In genomic region chr22:44752285-44753188, GRCh38 we compare ENCODE assay signal across 8 cellular contexts. TPM values are rescaled to one million over a fixed set of nuclear protein-coding genes. Genes with fewer than 3 reads are reported as not detected.
DNase-seq lines count a peak whose midpoint lies in the region; ATAC-seq and TF ChIP-seq lines count a peak whose summit lies in the region.

Gene ARHGAP8, plus strand, starts transcription at chr22:44752575. Its CDS starts 33,953 bp downstream, at chr22:44786528.

- intact Hi-C loops in testis (cut with DNase I; ENCODE audit: low total_unique reads): no loop called here

- peak; percentile 36 for ATAC-seq in activated CD8-positive, alpha-beta memory T cell treated with anti-CD3 and anti-CD28 coated beads, Interleukin-2, amount 10 ng/mL, durations not matched to agents 7 days and 5 days
- ATAC-seq in activated T-helper 17 cell treated with anti-CD3 and anti-CD28 coated beads, Interleukin-2, amount 50 U/mL, for 72 hours (replicated peaks): peak; percentile 67
- no peak for ATAC-seq in HG03439 (IDR thresholded peaks at IDR 0.05; ENCODE audit: unreplicated experiment)
- ATAC-seq in HG02571 (IDR thresholded peaks at IDR 0.05; ENCODE audit: unreplicated experiment): no peak

- TF ChIP-seq CTCF in testis (IDR thresholded peaks at IDR 0.05): no peak

- no peaks in the 10 kb centered on the region for H3K27me3 ChIP-seq in testis

- CTCF ChIA-PET in activated CD8-positive, alpha-beta memory T cell treated with anti-CD3 and anti-CD28 coated beads, Interleukin-2, amount 10 ng/mL, durations not matched to agents 7 days and 5 days (lab: Charles Lee): no interaction called here

- peaks cover 17% of the 10 kb centered on the region for H3K4me1 ChIP-seq in testis

- H3K27me3 Mint-ChIP-seq in activated CD8-positive, alpha-beta memory T cell treated with anti-CD3 and anti-CD28 coated beads, Interleukin-2, amount 10 ng/mL, durations not matched to agents 7 days and 5 days: peaks cover 59% of the 10 kb centered on the region
- H3K27me3 Mint-ChIP-seq in activated T-helper 17 cell treated with anti-CD3 and anti-CD28 coated beads, Interleukin-2, amount 50 U/mL, for 72 hours: peaks cover 26% of the 10 kb centered on the region

- no peak within 1 kb of the TSS for H3K27ac Mint-ChIP-seq in activated CD8-positive, alpha-beta memory T cell treated with anti-CD3 and anti-CD28 coated beads, Interleukin-2, amount 10 ng/mL, durations not matched to agents 7 days and 5 days
- H3K27ac Mint-ChIP-seq in activated T-helper 17 cell treated with anti-CD3 and anti-CD28 coated beads, Interleukin-2, amount 50 U/mL, for 72 hours: no peak within 1 kb of the TSS

- no peaks in the 10 kb centered on the region for H3K36me3 Mint-ChIP-seq in activated CD8-positive, alpha-beta memory T cell treated with anti-CD3 and anti-CD28 coated beads, Interleukin-2, amount 10 ng/mL, durations not matched to agents 7 days and 5 days
- H3K36me3 Mint-ChIP-seq in activated T-helper 17 cell treated with anti-CD3 and anti-CD28 coated beads, Interleukin-2, amount 50 U/mL, for 72 hours (ENCODE audit: low read depth): no peaks in the 10 kb centered on the region

- no peaks in the 10 kb centered on the region for H3K9me3 Mint-ChIP-seq in activated CD8-positive, alpha-beta memory T cell treated with anti-CD3 and anti-CD28 coated beads, Interleukin-2, amount 10 ng/mL, durations not matched to agents 7 days and 5 days (ENCODE audit: low read depth)
- no peaks in the 10 kb centered on the region for H3K9me3 Mint-ChIP-seq in activated T-helper 17 cell treated with anti-CD3 and anti-CD28 coated beads, Interleukin-2, amount 50 U/mL, for 72 hours

- no peak for DNase-seq in activated CD8-positive, alpha-beta memory T cell treated with anti-CD3 and anti-CD28 coated beads, Interleukin-2, amount 10 ng/mL, durations not matched to agents 7 days and 5 days
- no peak for DNase-seq in activated CD8-positive, alpha-beta memory T cell treated with anti-CD3 and anti-CD28 coated beads, Interleukin-2, amount 50 U/mL, for 48 hours
- DNase-seq in islet precursor cell: peak; percentile 83
- DNase-seq in testis: no peak
- no peak for DNase-seq in HK-2 (ENCODE audit: unreplicated experiment)

- H3K27ac ChIP-seq in testis: no peak within 1 kb of the TSS

- H3K4me3 Mint-ChIP-seq in activated CD8-positive, alpha-beta memory T cell treated with anti-CD3 and anti-CD28 coated beads, Interleukin-2, amount 10 ng/mL, durations not matched to agents 7 days and 5 days: no peak within 1 kb of the TSS
- H3K4me3 Mint-ChIP-seq in activated T-helper 17 cell treated with anti-CD3 and anti-CD28 coated beads, Interleukin-2, amount 50 U/mL, for 72 hours: peak within 1 kb of the TSS; percentile 64

- peak within 1 kb of the TSS; percentile 48 to 55 for H3K4me3 ChIP-seq in testis

- H3K36me3 ChIP-seq in testis (ENCODE audit: low read depth, missing control alignments): no peaks in the 10 kb centered on the region

- WGBS in testis, 2 donors: 6 to 8% methylated on average over 49 to 62 of the region's 78 CpGs

- H3K4me1 Mint-ChIP-seq in activated CD8-positive, alpha-beta memory T cell treated with anti-CD3 and anti-CD28 coated beads, Interleukin-2, amount 10 ng/mL, durations not matched to agents 7 days and 5 days: no peaks in the 10 kb centered on the region
- H3K4me1 Mint-ChIP-seq in activated T-helper 17 cell treated with anti-CD3 and anti-CD28 coated beads, Interleukin-2, amount 50 U/mL, for 72 hours: no peaks in the 10 kb centered on the region

- no peaks in the 10 kb centered on the region for H3K9me3 ChIP-seq in testis

- TF ChIP-seq POLR2A in testis (IDR thresholded peaks at IDR 0.05): no peak

RNA-seq across cellular contexts. Expression of gene ARHGAP8, which starts in this region (rescaled TPM):
- 1 to 10 TPM; 1.1 TPM for total RNA-seq in activated CD8-positive, alpha-beta memory T cell treated with anti-CD3 and anti-CD28 coated beads, Interleukin-2, amount 10 ng/mL, durations not matched to agents 7 days and 5 days
- 1 to 10 TPM in 1 of 2 donors, not detected in 1; 2.3 TPM for total RNA-seq in activated T-helper 17 cell treated with anti-CD3 and anti-CD28 coated beads, Interleukin-2, amount 50 U/mL, for 72 hours
- 10 to 100 TPM in 1 of 2 donors, 1 to 10 TPM in 1; 9.5 to 15.0 TPM for total RNA-seq in testis
- 9.7 TPM for polyA plus RNA-seq in testis (ENCODE audit: insufficient read depth, low read depth, low replicate concordance)

Comparison
In these comparisons a context has a peak if more than half of its experiments do, and no peak if none do; other contexts are left out.
1. ATAC-seq: peak in activated CD8-positive, alpha-beta memory T cell treated with anti-CD3 and anti-CD28 coated beads, Interleukin-2, amount 10 ng/mL, durations not matched to agents 7 days and 5 days (single experiment) and activated T-helper 17 cell treated with anti-CD3 and anti-CD28 coated beads, Interleukin-2, amount 50 U/mL, for 72 hours (single experiment); none in HG03439 (single experiment) and HG02571 (single experiment).